In the genomic region with DNA sequence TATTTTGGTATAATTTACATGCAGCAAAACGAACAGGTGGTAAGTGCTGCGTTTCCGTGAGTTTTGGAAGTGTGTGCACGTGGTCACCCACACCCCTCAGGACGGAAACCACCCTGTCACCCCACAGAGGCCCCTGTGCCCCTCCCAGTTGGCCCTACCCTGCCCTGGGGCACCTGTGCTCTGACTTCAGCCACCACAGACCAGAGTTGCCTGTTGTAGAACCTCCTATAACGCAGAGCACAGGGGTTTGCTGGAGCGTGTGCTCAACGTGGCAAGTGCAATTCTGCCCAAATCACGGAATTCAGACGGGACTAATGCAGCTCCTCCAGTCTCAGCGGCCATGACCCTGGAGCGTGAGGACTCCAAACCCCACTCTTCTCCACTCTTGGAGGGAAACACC, we compare ENCODE assay signal across 16 cellular contexts.
"Had no signal": no experiment of that assay in that cellular context is flagged by ENCODE, and none has a peak within 500 bp of the region (broad histone marks: within the 10 kb centered on the region; RNA-seq: fewer than 3 reads in every experiment).

No MANE protein-coding gene starts in this region.

- H3K36me3 ChIP-seq: esophagus squamous epithelium, gastroesophageal sphincter, ovary, suprapubic skin, thyroid gland had no signal

- DNase-seq: effector memory CD8-positive, alpha-beta T cell; esophagus squamous epithelium; foreskin fibroblast; glutamatergic neuron; left ventricle myocardium superior; mesendoderm; natural killer cell; ovary; right cardiac atrium; stimulated activated CD4-positive, alpha-beta T cell treated with anti-CD3 and anti-CD28 coated beads, Interleukin-2, amount 100 ng/mL, for 48 hours; stimulated activated naive CD8-positive, alpha-beta T cell treated with anti-CD3 and anti-CD28 coated beads, Interleukin-15, Interleukin-2, amounts not matched to agents 100 U/mL and 50 U/mL, for 24 hours; thyroid gland had no signal

- H3K4me3 ChIP-seq: esophagus squamous epithelium, gastroesophageal sphincter, ovary, smooth muscle cell, suprapubic skin, thyroid gland had no signal

- H3K4me1 ChIP-seq: esophagus squamous epithelium, gastroesophageal sphincter, suprapubic skin, thyroid gland had no signal

- H3K27me3 ChIP-seq: ovary, thyroid gland had no signal

- H3K27ac ChIP-seq: epithelial cell of prostate, esophagus squamous epithelium, gastroesophageal sphincter, ovary, suprapubic skin, thyroid gland had no signal

- H3K9me3 ChIP-seq: esophagus squamous epithelium, gastroesophageal sphincter, ovary, suprapubic skin, thyroid gland had no signal

- ATAC-seq: effector memory CD8-positive, alpha-beta T cell; gastroesophageal sphincter; left ventricle myocardium superior; natural killer cell; right cardiac atrium; stimulated activated naive CD8-positive, alpha-beta T cell treated with anti-CD3 and anti-CD28 coated beads, Interleukin-15, Interleukin-2, amounts not matched to agents 100 U/mL and 50 U/mL, for 24 hours had no signal
